ENCODE assay signal across 12 cellular contexts in genomic region chr1:58971629-58972140, GRCh38.
DNase-seq lines count a peak whose midpoint lies in the region; ATAC-seq and TF ChIP-seq lines count a peak whose summit lies in the region.
"Had no signal": no experiment of that assay in that cellular context is flagged by ENCODE, and none has a peak within 500 bp of the region (broad histone marks: within the 10 kb centered on the region; RNA-seq: fewer than 3 reads in every experiment).

No MANE protein-coding gene starts in this region.

- peaks cover 38% of the 10 kb centered on the region for H3K4me1 Mint-ChIP-seq in nephron

- peak; percentile 62 for DNase-seq in AG10803 (ENCODE audit: low read depth)
- DNase-seq in SW480 (ENCODE audit: low spot score), result peak; percentile 3
- peak; percentile 76 for DNase-seq in cardiac septum (ENCODE audit: low spot score)
- DNase-seq in activated naive CD4-positive, alpha-beta T cell (lab: John Stamatoyannopoulos, UW), result no peak
- DNase-seq in NCI-H2227 (lab: John Stamatoyannopoulos, UW; ENCODE audit: unreplicated experiment), result no peak
- no peak for DNase-seq in cerebellar nuclear complex (lab: John Stamatoyannopoulos, UW)
- DNase-seq: activated CD4-positive, alpha-beta memory T cell treated with anti-CD3 and anti-CD28 coated beads for 36 hours; DMS79 treated with DMSO at 0.1 percent for 48 hours; PC-9; T-helper 9 cell had no signal

- no peaks in the 10 kb centered on the region for H3K27me3 Mint-ChIP-seq in nephron (ENCODE audit: low read depth)
- H3K27me3 Mint-ChIP-seq: activated CD4-positive, alpha-beta memory T cell treated with anti-CD3 and anti-CD28 coated beads for 36 hours had no signal

- intact Hi-C loops in cardiac septum (cut with DNase I), result loop anchor here (5.0 kb wide), 1 partner anchor 46 kb away; no protein-coding TSS in a partner anchor

- peak overlapping the region in 2 of 3 experiments; percentile 44 to 75 for H3K27ac Mint-ChIP-seq in nephron
- H3K27ac Mint-ChIP-seq: activated CD4-positive, alpha-beta memory T cell treated with anti-CD3 and anti-CD28 coated beads for 36 hours had no signal

- no peaks in the 10 kb centered on the region for H3K9me3 Mint-ChIP-seq in nephron
- H3K9me3 Mint-ChIP-seq: activated CD4-positive, alpha-beta memory T cell treated with anti-CD3 and anti-CD28 coated beads for 36 hours had no signal

- ATAC-seq in HG03139 (IDR thresholded peaks at IDR 0.05; ENCODE audit: unreplicated experiment), result no peak

- H3K4me3 ChIP-seq in AG10803 (ENCODE audit: low read length), result no peak overlapping the region
- H3K4me3 ChIP-seq: PC-9 had no signal

- no peak for TF ChIP-seq CTCF in AG10803 (conservative IDR thresholded peaks at IDR 0.05; ENCODE audit: low read length)
- TF ChIP-seq CTCF in nephron (IDR thresholded peaks at IDR 0.05; ENCODE audit: unreplicated experiment in 3 of 3), result no peak

- H3K4me3 Mint-ChIP-seq in nephron, result no peak overlapping the region
- H3K4me3 Mint-ChIP-seq: activated CD4-positive, alpha-beta memory T cell treated with anti-CD3 and anti-CD28 coated beads for 36 hours had no signal

- H3K36me3 Mint-ChIP-seq in nephron (ENCODE audit: low read depth), result no peaks in the 10 kb centered on the region
- H3K36me3 Mint-ChIP-seq: activated CD4-positive, alpha-beta memory T cell treated with anti-CD3 and anti-CD28 coated beads for 36 hours had no signal

Comparison
In these comparisons a context has a peak if more than half of its experiments do, and no peak if none do; other contexts are left out.
1. DNase-seq: peak in AG10803 (single experiment), SW480 (single experiment) and cardiac septum (single experiment); none in activated naive CD4-positive, alpha-beta T cell (0 of 4), NCI-H2227 (single experiment) and cerebellar nuclear complex (0 of 2).